1 cellular context compared by ENCODE assay signal in genomic region chr11:125625594-125626380, GRCh38.
A peak's percentile ranks its signal among the peaks of the same experiment; 100 is the strongest.
TF ChIP-seq lines count a peak whose summit lies in the region.

No MANE protein-coding gene starts in this region.

TF ChIP-seq in K562, 482 proteins besides CTCF, POLR2A, EP300 and RAD21 (continued from another document and continues in another):
- TF ChIP-seq, protein P1, sequence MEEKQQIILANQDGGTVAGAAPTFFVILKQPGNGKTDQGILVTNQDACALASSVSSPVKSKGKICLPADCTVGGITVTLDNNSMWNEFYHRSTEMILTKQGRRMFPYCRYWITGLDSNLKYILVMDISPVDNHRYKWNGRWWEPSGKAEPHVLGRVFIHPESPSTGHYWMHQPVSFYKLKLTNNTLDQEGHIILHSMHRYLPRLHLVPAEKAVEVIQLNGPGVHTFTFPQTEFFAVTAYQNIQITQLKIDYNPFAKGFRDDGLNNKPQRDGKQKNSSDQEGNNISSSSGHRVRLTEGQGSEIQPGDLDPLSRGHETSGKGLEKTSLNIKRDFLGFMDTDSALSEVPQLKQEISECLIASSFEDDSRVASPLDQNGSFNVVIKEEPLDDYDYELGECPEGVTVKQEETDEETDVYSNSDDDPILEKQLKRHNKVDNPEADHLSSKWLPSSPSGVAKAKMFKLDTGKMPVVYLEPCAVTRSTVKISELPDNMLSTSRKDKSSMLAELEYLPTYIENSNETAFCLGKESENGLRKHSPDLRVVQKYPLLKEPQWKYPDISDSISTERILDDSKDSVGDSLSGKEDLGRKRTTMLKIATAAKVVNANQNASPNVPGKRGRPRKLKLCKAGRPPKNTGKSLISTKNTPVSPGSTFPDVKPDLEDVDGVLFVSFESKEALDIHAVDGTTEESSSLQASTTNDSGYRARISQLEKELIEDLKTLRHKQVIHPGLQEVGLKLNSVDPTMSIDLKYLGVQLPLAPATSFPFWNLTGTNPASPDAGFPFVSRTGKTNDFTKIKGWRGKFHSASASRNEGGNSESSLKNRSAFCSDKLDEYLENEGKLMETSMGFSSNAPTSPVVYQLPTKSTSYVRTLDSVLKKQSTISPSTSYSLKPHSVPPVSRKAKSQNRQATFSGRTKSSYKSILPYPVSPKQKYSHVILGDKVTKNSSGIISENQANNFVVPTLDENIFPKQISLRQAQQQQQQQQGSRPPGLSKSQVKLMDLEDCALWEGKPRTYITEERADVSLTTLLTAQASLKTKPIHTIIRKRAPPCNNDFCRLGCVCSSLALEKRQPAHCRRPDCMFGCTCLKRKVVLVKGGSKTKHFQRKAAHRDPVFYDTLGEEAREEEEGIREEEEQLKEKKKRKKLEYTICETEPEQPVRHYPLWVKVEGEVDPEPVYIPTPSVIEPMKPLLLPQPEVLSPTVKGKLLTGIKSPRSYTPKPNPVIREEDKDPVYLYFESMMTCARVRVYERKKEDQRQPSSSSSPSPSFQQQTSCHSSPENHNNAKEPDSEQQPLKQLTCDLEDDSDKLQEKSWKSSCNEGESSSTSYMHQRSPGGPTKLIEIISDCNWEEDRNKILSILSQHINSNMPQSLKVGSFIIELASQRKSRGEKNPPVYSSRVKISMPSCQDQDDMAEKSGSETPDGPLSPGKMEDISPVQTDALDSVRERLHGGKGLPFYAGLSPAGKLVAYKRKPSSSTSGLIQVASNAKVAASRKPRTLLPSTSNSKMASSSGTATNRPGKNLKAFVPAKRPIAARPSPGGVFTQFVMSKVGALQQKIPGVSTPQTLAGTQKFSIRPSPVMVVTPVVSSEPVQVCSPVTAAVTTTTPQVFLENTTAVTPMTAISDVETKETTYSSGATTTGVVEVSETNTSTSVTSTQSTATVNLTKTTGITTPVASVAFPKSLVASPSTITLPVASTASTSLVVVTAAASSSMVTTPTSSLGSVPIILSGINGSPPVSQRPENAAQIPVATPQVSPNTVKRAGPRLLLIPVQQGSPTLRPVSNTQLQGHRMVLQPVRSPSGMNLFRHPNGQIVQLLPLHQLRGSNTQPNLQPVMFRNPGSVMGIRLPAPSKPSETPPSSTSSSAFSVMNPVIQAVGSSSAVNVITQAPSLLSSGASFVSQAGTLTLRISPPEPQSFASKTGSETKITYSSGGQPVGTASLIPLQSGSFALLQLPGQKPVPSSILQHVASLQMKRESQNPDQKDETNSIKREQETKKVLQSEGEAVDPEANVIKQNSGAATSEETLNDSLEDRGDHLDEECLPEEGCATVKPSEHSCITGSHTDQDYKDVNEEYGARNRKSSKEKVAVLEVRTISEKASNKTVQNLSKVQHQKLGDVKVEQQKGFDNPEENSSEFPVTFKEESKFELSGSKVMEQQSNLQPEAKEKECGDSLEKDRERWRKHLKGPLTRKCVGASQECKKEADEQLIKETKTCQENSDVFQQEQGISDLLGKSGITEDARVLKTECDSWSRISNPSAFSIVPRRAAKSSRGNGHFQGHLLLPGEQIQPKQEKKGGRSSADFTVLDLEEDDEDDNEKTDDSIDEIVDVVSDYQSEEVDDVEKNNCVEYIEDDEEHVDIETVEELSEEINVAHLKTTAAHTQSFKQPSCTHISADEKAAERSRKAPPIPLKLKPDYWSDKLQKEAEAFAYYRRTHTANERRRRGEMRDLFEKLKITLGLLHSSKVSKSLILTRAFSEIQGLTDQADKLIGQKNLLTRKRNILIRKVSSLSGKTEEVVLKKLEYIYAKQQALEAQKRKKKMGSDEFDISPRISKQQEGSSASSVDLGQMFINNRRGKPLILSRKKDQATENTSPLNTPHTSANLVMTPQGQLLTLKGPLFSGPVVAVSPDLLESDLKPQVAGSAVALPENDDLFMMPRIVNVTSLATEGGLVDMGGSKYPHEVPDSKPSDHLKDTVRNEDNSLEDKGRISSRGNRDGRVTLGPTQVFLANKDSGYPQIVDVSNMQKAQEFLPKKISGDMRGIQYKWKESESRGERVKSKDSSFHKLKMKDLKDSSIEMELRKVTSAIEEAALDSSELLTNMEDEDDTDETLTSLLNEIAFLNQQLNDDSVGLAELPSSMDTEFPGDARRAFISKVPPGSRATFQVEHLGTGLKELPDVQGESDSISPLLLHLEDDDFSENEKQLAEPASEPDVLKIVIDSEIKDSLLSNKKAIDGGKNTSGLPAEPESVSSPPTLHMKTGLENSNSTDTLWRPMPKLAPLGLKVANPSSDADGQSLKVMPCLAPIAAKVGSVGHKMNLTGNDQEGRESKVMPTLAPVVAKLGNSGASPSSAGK (IDR thresholded peaks at IDR 0.05), result peak; percentile 78
- peak; percentile 98 for TF ChIP-seq ZFX (CRISPR knock-in tag; IDR thresholded peaks at IDR 0.05)
- TF ChIP-seq TFE3 (CRISPR knock-in tag; IDR thresholded peaks at IDR 0.05), result no peak
- no peak for TF ChIP-seq TCF7L2 (IDR thresholded peaks at IDR 0.05; ENCODE audit: low read depth, low read length)
- peak; percentile 54 for TF ChIP-seq RBM39 (optimal IDR thresholded peaks at IDR 0.05; ENCODE audit: low read depth, low read length)
- peak; percentile 100 for TF ChIP-seq E2F3 (CRISPR knock-in tag; IDR thresholded peaks at IDR 0.05)
- peak; percentile 90 for TF ChIP-seq ATF7 (IDR thresholded peaks at IDR 0.05)
- TF ChIP-seq RBM34 (IDR thresholded peaks at IDR 0.05; ENCODE audit: borderline replicate concordance, insufficient read depth, low read length), result no peak
- no peak for TF ChIP-seq PTRF (tag; IDR thresholded peaks at IDR 0.05)
- no peak for TF ChIP-seq ZNF174 (CRISPR knock-in tag; IDR thresholded peaks at IDR 0.05)
- TF ChIP-seq, protein P2, sequence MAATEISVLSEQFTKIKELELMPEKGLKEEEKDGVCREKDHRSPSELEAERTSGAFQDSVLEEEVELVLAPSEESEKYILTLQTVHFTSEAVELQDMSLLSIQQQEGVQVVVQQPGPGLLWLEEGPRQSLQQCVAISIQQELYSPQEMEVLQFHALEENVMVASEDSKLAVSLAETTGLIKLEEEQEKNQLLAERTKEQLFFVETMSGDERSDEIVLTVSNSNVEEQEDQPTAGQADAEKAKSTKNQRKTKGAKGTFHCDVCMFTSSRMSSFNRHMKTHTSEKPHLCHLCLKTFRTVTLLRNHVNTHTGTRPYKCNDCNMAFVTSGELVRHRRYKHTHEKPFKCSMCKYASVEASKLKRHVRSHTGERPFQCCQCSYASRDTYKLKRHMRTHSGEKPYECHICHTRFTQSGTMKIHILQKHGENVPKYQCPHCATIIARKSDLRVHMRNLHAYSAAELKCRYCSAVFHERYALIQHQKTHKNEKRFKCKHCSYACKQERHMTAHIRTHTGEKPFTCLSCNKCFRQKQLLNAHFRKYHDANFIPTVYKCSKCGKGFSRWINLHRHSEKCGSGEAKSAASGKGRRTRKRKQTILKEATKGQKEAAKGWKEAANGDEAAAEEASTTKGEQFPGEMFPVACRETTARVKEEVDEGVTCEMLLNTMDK (IDR thresholded peaks at IDR 0.05; ENCODE audit: borderline replicate concordance, insufficient read depth, low read depth, low read length, poor library complexity, severe bottlenecking), result peak; percentile 82
- TF ChIP-seq, protein P3, sequence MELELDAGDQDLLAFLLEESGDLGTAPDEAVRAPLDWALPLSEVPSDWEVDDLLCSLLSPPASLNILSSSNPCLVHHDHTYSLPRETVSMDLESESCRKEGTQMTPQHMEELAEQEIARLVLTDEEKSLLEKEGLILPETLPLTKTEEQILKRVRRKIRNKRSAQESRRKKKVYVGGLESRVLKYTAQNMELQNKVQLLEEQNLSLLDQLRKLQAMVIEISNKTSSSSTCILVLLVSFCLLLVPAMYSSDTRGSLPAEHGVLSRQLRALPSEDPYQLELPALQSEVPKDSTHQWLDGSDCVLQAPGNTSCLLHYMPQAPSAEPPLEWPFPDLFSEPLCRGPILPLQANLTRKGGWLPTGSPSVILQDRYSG (tag; conservative IDR thresholded peaks at IDR 0.05; ENCODE audit: low read depth), result 0 out of 2 replicates have a peak, but pooled peaks have one; percentile 90
- TF ChIP-seq ZNF124 (CRISPR knock-in tag; IDR thresholded peaks at IDR 0.05), result no peak
- no peak for TF ChIP-seq REST (CRISPR knock-in tag; IDR thresholded peaks at IDR 0.05; ENCODE audit: low read depth)
- no peak for TF ChIP-seq DACH1 (IDR thresholded peaks at IDR 0.05; ENCODE audit: partially characterized antibody)
- peak; percentile 79 for TF ChIP-seq SMAD1 (IDR thresholded peaks at IDR 0.05; ENCODE audit: low read depth, low read length, partially characterized antibody)
- TF ChIP-seq, protein P4, sequence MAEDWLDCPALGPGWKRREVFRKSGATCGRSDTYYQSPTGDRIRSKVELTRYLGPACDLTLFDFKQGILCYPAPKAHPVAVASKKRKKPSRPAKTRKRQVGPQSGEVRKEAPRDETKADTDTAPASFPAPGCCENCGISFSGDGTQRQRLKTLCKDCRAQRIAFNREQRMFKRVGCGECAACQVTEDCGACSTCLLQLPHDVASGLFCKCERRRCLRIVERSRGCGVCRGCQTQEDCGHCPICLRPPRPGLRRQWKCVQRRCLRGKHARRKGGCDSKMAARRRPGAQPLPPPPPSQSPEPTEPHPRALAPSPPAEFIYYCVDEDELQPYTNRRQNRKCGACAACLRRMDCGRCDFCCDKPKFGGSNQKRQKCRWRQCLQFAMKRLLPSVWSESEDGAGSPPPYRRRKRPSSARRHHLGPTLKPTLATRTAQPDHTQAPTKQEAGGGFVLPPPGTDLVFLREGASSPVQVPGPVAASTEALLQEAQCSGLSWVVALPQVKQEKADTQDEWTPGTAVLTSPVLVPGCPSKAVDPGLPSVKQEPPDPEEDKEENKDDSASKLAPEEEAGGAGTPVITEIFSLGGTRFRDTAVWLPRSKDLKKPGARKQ (CRISPR knock-in tag; IDR thresholded peaks at IDR 0.05), result no peak
- peak; percentile 90 for TF ChIP-seq CXXC5 (CRISPR knock-in tag; IDR thresholded peaks at IDR 0.05)
- no peak for TF ChIP-seq HDAC3 (IDR thresholded peaks at IDR 0.05; ENCODE audit: borderline replicate concordance, partially characterized antibody)
- peak; percentile 79; the same call in 1 of the 2 replicates for TF ChIP-seq TRIM28 (IDR thresholded peaks at IDR 0.05)
- TF ChIP-seq THRAP3 (IDR thresholded peaks at IDR 0.05; ENCODE audit: borderline replicate concordance), result peak; percentile 80; the same call in 1 of the 2 replicates
- no peak for TF ChIP-seq ZNF347 (CRISPR knock-in tag; IDR thresholded peaks at IDR 0.05; ENCODE audit: low read depth)
- 0 out of 2 replicates have a peak, but pooled peaks have one; percentile 3 for TF ChIP-seq SMC3 (conservative IDR thresholded peaks at IDR 0.05; ENCODE audit: insufficient read depth, low read depth, low read length)
- no peak; the same call in 1 of the 2 replicates for TF ChIP-seq RNF2 (IDR thresholded peaks at IDR 0.05)
- TF ChIP-seq GATAD2A (IDR thresholded peaks at IDR 0.05), result peak; percentile 78
- peak; percentile 72 for TF ChIP-seq ZNF589 (CRISPR knock-in tag; IDR thresholded peaks at IDR 0.05; ENCODE audit: low read depth)
- TF ChIP-seq NR1H2 (CRISPR knock-in tag; IDR thresholded peaks at IDR 0.05), result no peak
- TF ChIP-seq STAT5B (CRISPR knock-in tag; IDR thresholded peaks at IDR 0.05), result no peak
- TF ChIP-seq ZNF384 (IDR thresholded peaks at IDR 0.05; ENCODE audit: low read depth, low read length), result no peak
- TF ChIP-seq HDAC8 (tag; IDR thresholded peaks at IDR 0.05), result no peak
- TF ChIP-seq, protein P5, sequence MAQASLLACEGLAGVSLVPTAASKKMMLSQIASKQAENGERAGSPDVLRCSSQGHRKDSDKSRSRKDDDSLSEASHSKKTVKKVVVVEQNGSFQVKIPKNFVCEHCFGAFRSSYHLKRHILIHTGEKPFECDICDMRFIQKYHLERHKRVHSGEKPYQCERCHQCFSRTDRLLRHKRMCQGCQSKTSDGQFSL (CRISPR knock-in tag; IDR thresholded peaks at IDR 0.05), result no peak
- TF ChIP-seq, protein P5 (tag; IDR thresholded peaks at IDR 0.05), result no peak
- TF ChIP-seq MTA1 (IDR thresholded peaks at IDR 0.05; ENCODE audit: borderline replicate concordance), result no peak
- TF ChIP-seq SRSF7 (optimal IDR thresholded peaks at IDR 0.05; ENCODE audit: low read depth, low read length), result no peak
- TF ChIP-seq ZNF584 (CRISPR knock-in tag; IDR thresholded peaks at IDR 0.05; ENCODE audit: low read depth), result peak; percentile 65; the same call in 1 of the 2 replicates
- peak; percentile 100 for TF ChIP-seq TAF9B (IDR thresholded peaks at IDR 0.05; ENCODE audit: partially characterized antibody)
- no peak for TF ChIP-seq GABPB2 (CRISPR knock-in tag; conservative IDR thresholded peaks at IDR 0.05)
- no peak for TF ChIP-seq SPI1 (IDR thresholded peaks at IDR 0.05; ENCODE audit: borderline replicate concordance, low read depth, low read length)
- no peak for TF ChIP-seq ARHGAP35 (IDR thresholded peaks at IDR 0.05; ENCODE audit: partially characterized antibody)
- TF ChIP-seq SAFB (IDR thresholded peaks at IDR 0.05; ENCODE audit: borderline replicate concordance, low read depth, low read length), result no peak
- peak; percentile 55 to 81; a peak in 2 of 4 replicates for TF ChIP-seq ARNT (IDR thresholded peaks at IDR 0.05)
- no peak for TF ChIP-seq ZNF717 (CRISPR knock-in tag; IDR thresholded peaks at IDR 0.05)
